ENCODE assay signal across 1 cellular context in the genomic region with DNA sequence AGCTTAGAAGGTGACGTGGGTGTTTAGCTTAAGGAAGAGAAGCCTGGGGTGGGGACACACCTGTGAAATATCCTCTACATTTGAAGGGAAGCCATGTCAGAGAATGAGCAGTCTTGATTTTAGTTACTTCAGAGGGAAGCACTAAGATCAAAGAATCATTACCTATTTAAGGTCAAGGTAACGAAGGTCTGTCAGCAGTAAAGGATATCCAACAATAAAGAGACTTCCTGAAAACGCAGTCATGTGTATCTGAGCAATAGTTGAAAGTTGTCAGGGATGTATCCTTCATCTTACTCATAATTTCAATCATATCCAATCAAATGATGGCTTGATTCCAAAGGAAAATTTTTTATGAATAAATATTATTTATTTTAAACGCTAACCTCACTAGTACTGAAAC.
TF ChIP-seq lines count a peak whose summit lies in the region.

No MANE protein-coding gene starts in this region.

TF ChIP-seq in H1, 55 proteins besides CTCF, POLR2A, EP300 and RAD21:
- TF ChIP-seq MAFK (IDR thresholded peaks at IDR 0.05; ENCODE audit: low read depth, low read length) (no peak), E2F6 (IDR thresholded peaks at IDR 0.05) (no peak), SP2 (IDR thresholded peaks at IDR 0.05; ENCODE audit: low read length) (no peak), GTF2F1 (IDR thresholded peaks at IDR 0.05; ENCODE audit: borderline replicate concordance, low read depth, low read length) (no peak), SP4 (IDR thresholded peaks at IDR 0.05; ENCODE audit: low read length) (no peak), SIX5 (IDR thresholded peaks at IDR 0.05; ENCODE audit: low read depth, low read length) (no peak), CBX5 (IDR thresholded peaks at IDR 0.05; ENCODE audit: low read depth, low read length) (no peak), CREB1 (IDR thresholded peaks at IDR 0.05) (no peak), JUND (IDR thresholded peaks at IDR 0.05; ENCODE audit: low read length) (no peak), SUZ12 (IDR thresholded peaks at IDR 0.05; ENCODE audit: low read length) (no peak), RNF2 (IDR thresholded peaks at IDR 0.05; ENCODE audit: borderline replicate concordance, low read depth, low read length, missing control alignments, poor library complexity, severe bottlenecking) (no peak), POU5F1 (IDR thresholded peaks at IDR 0.05; ENCODE audit: low read depth, low read length) (no peak), NANOG (IDR thresholded peaks at IDR 0.05; ENCODE audit: insufficient read depth, low read depth, low read length, poor library complexity, severe bottlenecking) (no peak), EGR1 (IDR thresholded peaks at IDR 0.05; ENCODE audit: borderline replicate concordance, low read depth, low read length) (no peak), SIRT6 (IDR thresholded peaks at IDR 0.05; ENCODE audit: low read length) (no peak), SIN3A (conservative IDR thresholded peaks at IDR 0.05 in 1 of 2, IDR thresholded peaks at IDR 0.05 in 1 of 2; ENCODE audit: low read depth in 1 of 2, low read length in 2 of 2) (no peak)
- TF ChIP-seq, protein P1, sequence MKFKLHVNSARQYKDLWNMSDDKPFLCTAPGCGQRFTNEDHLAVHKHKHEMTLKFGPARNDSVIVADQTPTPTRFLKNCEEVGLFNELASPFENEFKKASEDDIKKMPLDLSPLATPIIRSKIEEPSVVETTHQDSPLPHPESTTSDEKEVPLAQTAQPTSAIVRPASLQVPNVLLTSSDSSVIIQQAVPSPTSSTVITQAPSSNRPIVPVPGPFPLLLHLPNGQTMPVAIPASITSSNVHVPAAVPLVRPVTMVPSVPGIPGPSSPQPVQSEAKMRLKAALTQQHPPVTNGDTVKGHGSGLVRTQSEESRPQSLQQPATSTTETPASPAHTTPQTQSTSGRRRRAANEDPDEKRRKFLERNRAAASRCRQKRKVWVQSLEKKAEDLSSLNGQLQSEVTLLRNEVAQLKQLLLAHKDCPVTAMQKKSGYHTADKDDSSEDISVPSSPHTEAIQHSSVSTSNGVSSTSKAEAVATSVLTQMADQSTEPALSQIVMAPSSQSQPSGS (IDR thresholded peaks at IDR 0.05; ENCODE audit: low read length) = no peak
